In the genomic region with DNA sequence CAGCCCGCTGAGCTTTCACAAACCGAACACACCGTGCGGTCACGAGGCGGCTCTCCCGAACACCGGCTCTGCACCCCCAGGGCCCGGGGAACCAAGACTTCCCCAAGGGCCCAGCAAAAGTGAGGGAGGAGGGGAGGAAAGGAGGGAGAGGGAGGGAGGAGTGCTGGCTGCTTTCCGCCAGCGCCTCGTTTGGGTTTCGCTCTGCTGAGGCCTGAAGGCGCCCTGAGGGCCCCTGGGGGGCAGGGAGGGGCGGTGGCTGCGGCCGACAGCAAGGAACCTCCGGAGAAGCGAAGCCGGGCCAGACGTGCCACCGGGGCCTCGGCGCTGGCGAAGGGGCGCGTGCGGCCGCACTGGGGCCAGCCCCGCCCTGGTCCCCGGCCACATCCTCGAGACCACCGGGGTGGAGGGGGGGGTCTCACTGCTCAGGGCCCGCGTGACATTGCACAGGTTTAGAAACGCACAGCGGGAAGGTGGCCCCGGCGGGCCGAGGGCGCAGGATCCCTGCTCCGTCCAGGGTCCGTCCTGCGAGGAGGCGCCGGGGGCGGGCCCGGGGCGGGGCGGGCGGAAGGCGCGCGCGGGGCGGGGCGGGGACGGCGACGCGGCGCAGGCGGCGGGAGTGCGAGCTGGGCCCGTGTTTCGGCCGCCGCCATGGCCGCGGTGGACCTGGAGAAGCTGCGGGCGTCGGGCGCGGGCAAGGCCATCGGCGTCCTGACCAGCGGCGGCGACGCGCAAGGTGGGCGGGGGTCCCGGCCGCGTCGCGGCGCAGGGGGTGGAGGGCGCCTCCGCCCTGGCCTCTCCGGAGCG, we compare ENCODE assay signal across 1 cellular context.
TF ChIP-seq lines count a peak whose summit lies in the region.

A gene (plus strand): TSS at position 596 of the 804 bp plus-strand sequence. CDS start 53 bp downstream, at position 649.

TF ChIP-seq in K562, 482 proteins besides CTCF, POLR2A, EP300 and RAD21 (continued from another document and continues in another):
- TF ChIP-seq, protein P1, sequence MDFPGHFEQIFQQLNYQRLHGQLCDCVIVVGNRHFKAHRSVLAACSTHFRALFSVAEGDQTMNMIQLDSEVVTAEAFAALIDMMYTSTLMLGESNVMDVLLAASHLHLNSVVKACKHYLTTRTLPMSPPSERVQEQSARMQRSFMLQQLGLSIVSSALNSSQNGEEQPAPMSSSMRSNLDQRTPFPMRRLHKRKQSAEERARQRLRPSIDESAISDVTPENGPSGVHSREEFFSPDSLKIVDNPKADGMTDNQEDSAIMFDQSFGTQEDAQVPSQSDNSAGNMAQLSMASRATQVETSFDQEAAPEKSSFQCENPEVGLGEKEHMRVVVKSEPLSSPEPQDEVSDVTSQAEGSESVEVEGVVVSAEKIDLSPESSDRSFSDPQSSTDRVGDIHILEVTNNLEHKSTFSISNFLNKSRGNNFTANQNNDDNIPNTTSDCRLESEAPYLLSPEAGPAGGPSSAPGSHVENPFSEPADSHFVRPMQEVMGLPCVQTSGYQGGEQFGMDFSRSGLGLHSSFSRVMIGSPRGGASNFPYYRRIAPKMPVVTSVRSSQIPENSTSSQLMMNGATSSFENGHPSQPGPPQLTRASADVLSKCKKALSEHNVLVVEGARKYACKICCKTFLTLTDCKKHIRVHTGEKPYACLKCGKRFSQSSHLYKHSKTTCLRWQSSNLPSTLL (IDR thresholded peaks at IDR 0.05): no peak; the same call in 1 of the 2 replicates
- TF ChIP-seq, protein P2, sequence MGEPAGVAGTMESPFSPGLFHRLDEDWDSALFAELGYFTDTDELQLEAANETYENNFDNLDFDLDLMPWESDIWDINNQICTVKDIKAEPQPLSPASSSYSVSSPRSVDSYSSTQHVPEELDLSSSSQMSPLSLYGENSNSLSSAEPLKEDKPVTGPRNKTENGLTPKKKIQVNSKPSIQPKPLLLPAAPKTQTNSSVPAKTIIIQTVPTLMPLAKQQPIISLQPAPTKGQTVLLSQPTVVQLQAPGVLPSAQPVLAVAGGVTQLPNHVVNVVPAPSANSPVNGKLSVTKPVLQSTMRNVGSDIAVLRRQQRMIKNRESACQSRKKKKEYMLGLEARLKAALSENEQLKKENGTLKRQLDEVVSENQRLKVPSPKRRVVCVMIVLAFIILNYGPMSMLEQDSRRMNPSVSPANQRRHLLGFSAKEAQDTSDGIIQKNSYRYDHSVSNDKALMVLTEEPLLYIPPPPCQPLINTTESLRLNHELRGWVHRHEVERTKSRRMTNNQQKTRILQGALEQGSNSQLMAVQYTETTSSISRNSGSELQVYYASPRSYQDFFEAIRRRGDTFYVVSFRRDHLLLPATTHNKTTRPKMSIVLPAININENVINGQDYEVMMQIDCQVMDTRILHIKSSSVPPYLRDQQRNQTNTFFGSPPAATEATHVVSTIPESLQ (CRISPR knock-in tag; IDR thresholded peaks at IDR 0.05): 0 out of 2 replicates have a peak, but pooled peaks have one; percentile 48
- TF ChIP-seq HEY1 (CRISPR knock-in tag; IDR thresholded peaks at IDR 0.05; ENCODE audit: borderline replicate concordance): no peak
- TF ChIP-seq, protein P3, sequence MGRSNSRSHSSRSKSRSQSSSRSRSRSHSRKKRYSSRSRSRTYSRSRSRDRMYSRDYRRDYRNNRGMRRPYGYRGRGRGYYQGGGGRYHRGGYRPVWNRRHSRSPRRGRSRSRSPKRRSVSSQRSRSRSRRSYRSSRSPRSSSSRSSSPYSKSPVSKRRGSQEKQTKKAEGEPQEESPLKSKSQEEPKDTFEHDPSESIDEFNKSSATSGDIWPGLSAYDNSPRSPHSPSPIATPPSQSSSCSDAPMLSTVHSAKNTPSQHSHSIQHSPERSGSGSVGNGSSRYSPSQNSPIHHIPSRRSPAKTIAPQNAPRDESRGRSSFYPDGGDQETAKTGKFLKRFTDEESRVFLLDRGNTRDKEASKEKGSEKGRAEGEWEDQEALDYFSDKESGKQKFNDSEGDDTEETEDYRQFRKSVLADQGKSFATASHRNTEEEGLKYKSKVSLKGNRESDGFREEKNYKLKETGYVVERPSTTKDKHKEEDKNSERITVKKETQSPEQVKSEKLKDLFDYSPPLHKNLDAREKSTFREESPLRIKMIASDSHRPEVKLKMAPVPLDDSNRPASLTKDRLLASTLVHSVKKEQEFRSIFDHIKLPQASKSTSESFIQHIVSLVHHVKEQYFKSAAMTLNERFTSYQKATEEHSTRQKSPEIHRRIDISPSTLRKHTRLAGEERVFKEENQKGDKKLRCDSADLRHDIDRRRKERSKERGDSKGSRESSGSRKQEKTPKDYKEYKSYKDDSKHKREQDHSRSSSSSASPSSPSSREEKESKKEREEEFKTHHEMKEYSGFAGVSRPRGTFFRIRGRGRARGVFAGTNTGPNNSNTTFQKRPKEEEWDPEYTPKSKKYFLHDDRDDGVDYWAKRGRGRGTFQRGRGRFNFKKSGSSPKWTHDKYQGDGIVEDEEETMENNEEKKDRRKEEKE (IDR thresholded peaks at IDR 0.05; ENCODE audit: borderline replicate concordance in 1 of 2, control insufficient read depth in 1 of 2, low read depth in 2 of 2, low read length in 1 of 2): no peak
- TF ChIP-seq BMI1 (IDR thresholded peaks at IDR 0.05; ENCODE audit: low read length): no peak
- TF ChIP-seq, protein P4, sequence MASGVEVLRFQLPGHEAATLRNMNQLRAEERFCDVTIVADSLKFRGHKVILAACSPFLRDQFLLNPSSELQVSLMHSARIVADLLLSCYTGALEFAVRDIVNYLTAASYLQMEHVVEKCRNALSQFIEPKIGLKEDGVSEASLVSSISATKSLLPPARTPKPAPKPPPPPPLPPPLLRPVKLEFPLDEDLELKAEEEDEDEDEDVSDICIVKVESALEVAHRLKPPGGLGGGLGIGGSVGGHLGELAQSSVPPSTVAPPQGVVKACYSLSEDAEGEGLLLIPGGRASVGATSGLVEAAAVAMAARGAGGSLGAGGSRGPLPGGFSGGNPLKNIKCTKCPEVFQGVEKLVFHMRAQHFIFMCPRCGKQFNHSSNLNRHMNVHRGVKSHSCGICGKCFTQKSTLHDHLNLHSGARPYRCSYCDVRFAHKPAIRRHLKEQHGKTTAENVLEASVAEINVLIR (CRISPR knock-in tag; IDR thresholded peaks at IDR 0.05): no peak
- TF ChIP-seq CBFB (CRISPR knock-in tag; IDR thresholded peaks at IDR 0.05): no peak
- TF ChIP-seq, protein P5, sequence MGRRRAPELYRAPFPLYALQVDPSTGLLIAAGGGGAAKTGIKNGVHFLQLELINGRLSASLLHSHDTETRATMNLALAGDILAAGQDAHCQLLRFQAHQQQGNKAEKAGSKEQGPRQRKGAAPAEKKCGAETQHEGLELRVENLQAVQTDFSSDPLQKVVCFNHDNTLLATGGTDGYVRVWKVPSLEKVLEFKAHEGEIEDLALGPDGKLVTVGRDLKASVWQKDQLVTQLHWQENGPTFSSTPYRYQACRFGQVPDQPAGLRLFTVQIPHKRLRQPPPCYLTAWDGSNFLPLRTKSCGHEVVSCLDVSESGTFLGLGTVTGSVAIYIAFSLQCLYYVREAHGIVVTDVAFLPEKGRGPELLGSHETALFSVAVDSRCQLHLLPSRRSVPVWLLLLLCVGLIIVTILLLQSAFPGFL (CRISPR knock-in tag; IDR thresholded peaks at IDR 0.05): no peak
- TF ChIP-seq, protein P6, sequence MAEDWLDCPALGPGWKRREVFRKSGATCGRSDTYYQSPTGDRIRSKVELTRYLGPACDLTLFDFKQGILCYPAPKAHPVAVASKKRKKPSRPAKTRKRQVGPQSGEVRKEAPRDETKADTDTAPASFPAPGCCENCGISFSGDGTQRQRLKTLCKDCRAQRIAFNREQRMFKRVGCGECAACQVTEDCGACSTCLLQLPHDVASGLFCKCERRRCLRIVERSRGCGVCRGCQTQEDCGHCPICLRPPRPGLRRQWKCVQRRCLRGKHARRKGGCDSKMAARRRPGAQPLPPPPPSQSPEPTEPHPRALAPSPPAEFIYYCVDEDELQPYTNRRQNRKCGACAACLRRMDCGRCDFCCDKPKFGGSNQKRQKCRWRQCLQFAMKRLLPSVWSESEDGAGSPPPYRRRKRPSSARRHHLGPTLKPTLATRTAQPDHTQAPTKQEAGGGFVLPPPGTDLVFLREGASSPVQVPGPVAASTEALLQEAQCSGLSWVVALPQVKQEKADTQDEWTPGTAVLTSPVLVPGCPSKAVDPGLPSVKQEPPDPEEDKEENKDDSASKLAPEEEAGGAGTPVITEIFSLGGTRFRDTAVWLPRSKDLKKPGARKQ (CRISPR knock-in tag; IDR thresholded peaks at IDR 0.05): no peak
- TF ChIP-seq, protein P7, sequence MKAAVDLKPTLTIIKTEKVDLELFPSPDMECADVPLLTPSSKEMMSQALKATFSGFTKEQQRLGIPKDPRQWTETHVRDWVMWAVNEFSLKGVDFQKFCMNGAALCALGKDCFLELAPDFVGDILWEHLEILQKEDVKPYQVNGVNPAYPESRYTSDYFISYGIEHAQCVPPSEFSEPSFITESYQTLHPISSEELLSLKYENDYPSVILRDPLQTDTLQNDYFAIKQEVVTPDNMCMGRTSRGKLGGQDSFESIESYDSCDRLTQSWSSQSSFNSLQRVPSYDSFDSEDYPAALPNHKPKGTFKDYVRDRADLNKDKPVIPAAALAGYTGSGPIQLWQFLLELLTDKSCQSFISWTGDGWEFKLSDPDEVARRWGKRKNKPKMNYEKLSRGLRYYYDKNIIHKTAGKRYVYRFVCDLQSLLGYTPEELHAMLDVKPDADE (conservative IDR thresholded peaks at IDR 0.05; ENCODE audit: control insufficient read depth, low read depth, low read length): 0 out of 2 replicates have a peak, but pooled peaks have one; percentile 49
- TF ChIP-seq RHOXF2B (CRISPR knock-in tag; conservative IDR thresholded peaks at IDR 0.05): no peak
- TF ChIP-seq, protein P8, sequence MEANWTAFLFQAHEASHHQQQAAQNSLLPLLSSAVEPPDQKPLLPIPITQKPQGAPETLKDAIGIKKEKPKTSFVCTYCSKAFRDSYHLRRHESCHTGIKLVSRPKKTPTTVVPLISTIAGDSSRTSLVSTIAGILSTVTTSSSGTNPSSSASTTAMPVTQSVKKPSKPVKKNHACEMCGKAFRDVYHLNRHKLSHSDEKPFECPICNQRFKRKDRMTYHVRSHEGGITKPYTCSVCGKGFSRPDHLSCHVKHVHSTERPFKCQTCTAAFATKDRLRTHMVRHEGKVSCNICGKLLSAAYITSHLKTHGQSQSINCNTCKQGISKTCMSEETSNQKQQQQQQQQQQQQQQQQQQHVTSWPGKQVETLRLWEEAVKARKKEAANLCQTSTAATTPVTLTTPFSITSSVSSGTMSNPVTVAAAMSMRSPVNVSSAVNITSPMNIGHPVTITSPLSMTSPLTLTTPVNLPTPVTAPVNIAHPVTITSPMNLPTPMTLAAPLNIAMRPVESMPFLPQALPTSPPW (CRISPR knock-in tag; IDR thresholded peaks at IDR 0.05): peak; percentile 50
- TF ChIP-seq POLR2G (IDR thresholded peaks at IDR 0.05; ENCODE audit: low read depth, low read length): peak; percentile 72
- no peak for TF ChIP-seq BRCA1 (IDR thresholded peaks at IDR 0.05)
- no peak for TF ChIP-seq BRCA1 (CRISPR knock-in tag; IDR thresholded peaks at IDR 0.05)
- TF ChIP-seq SMARCB1 (IDR thresholded peaks at IDR 0.05; ENCODE audit: insufficient read length, low read depth): no peak
- peak; percentile 48; the same call in 1 of the 2 replicates for TF ChIP-seq HNRNPL (IDR thresholded peaks at IDR 0.05; ENCODE audit: low read depth, low read length)
- TF ChIP-seq RBM14 (IDR thresholded peaks at IDR 0.05; ENCODE audit: borderline replicate concordance, insufficient read depth, low read depth, low read length): no peak
- peak; percentile 12; the same call in 1 of the 2 replicates for TF ChIP-seq SIN3B (IDR thresholded peaks at IDR 0.05; ENCODE audit: low read depth)
- no peak for TF ChIP-seq CREBBP (IDR thresholded peaks at IDR 0.05; ENCODE audit: low read depth, low read length)
- TF ChIP-seq MAZ (CRISPR knock-in tag; conservative IDR thresholded peaks at IDR 0.05 in 1 of 2, IDR thresholded peaks at IDR 0.05 in 1 of 2): peak; percentile 69 to 91
- TF ChIP-seq, protein P9, sequence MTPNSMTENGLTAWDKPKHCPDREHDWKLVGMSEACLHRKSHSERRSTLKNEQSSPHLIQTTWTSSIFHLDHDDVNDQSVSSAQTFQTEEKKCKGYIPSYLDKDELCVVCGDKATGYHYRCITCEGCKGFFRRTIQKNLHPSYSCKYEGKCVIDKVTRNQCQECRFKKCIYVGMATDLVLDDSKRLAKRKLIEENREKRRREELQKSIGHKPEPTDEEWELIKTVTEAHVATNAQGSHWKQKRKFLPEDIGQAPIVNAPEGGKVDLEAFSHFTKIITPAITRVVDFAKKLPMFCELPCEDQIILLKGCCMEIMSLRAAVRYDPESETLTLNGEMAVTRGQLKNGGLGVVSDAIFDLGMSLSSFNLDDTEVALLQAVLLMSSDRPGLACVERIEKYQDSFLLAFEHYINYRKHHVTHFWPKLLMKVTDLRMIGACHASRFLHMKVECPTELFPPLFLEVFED (CRISPR knock-in tag; conservative IDR thresholded peaks at IDR 0.05): peak; percentile 65; the same call in 1 of the 2 replicates
- TF ChIP-seq ZNF445 (CRISPR knock-in tag; IDR thresholded peaks at IDR 0.05; ENCODE audit: low read depth): no peak
- no peak for TF ChIP-seq SREBF1 (IDR thresholded peaks at IDR 0.05; ENCODE audit: borderline replicate concordance, low read depth, low read length)
- TF ChIP-seq, protein P10, sequence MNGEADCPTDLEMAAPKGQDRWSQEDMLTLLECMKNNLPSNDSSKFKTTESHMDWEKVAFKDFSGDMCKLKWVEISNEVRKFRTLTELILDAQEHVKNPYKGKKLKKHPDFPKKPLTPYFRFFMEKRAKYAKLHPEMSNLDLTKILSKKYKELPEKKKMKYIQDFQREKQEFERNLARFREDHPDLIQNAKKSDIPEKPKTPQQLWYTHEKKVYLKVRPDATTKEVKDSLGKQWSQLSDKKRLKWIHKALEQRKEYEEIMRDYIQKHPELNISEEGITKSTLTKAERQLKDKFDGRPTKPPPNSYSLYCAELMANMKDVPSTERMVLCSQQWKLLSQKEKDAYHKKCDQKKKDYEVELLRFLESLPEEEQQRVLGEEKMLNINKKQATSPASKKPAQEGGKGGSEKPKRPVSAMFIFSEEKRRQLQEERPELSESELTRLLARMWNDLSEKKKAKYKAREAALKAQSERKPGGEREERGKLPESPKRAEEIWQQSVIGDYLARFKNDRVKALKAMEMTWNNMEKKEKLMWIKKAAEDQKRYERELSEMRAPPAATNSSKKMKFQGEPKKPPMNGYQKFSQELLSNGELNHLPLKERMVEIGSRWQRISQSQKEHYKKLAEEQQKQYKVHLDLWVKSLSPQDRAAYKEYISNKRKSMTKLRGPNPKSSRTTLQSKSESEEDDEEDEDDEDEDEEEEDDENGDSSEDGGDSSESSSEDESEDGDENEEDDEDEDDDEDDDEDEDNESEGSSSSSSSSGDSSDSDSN (IDR thresholded peaks at IDR 0.05; ENCODE audit: borderline replicate concordance in 1 of 2, low read depth in 2 of 2, low read length in 2 of 2): peak in 1 of 2 experiments; percentile 39; a peak in 1 of 4 replicates
- TF ChIP-seq, protein P11, sequence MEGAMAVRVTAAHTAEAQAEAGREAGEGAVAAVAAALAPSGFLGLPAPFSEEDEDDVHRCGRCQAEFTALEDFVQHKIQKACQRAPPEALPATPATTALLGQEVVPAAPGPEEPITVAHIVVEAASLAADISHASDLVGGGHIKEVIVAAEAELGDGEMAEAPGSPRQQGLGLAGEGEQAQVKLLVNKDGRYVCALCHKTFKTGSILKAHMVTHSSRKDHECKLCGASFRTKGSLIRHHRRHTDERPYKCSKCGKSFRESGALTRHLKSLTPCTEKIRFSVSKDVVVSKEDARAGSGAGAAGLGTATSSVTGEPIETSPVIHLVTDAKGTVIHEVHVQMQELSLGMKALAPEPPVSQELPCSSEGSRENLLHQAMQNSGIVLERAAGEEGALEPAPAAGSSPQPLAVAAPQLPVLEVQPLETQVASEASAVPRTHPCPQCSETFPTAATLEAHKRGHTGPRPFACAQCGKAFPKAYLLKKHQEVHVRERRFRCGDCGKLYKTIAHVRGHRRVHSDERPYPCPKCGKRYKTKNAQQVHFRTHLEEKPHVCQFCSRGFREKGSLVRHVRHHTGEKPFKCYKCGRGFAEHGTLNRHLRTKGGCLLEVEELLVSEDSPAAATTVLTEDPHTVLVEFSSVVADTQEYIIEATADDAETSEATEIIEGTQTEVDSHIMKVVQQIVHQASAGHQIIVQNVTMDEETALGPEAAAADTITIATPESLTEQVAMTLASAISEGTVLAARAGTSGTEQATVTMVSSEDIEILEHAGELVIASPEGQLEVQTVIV (CRISPR knock-in tag; IDR thresholded peaks at IDR 0.05; ENCODE audit: borderline replicate concordance): no peak
